8 cellular contexts compared by ENCODE assay signal in genomic region chrX:129540725-129541184, GRCh38.
A peak's percentile ranks its signal among the peaks of the same experiment; 100 is the strongest.
DNase-seq lines count a peak whose midpoint lies in the region; ATAC-seq and TF ChIP-seq lines count a peak whose summit lies in the region.

No MANE protein-coding gene starts in this region.

- peak overlapping the region; percentile 66 for H3K4me3 ChIP-seq in WI38 (ENCODE audit: low read depth, low read length)
- H3K4me3 ChIP-seq in foreskin fibroblast (ENCODE audit: low read depth in 1 of 2, low read length in 2 of 2), result peak overlapping the region; percentile 55 to 64

- ATAC-seq in HG03520 (IDR thresholded peaks at IDR 0.05; ENCODE audit: unreplicated experiment), result peak; percentile 28
- no peak for ATAC-seq in GM18520 (IDR thresholded peaks at IDR 0.05; ENCODE audit: unreplicated experiment)

- TF ChIP-seq CTCF in WI38 (IDR thresholded peaks at IDR 0.05; ENCODE audit: low read depth, low read length) (no peak), foreskin fibroblast (IDR thresholded peaks at IDR 0.05; ENCODE audit: low read depth, low read length) (no peak)

- peak; percentile 1 for DNase-seq in stimulated activated CD4-positive, alpha-beta T cell treated with anti-CD3 and anti-CD28 coated beads, Interleukin-12 subunit alpha, Interleukin-12 subunit beta, amount 100 ng/mL, for 4 hours
- DNase-seq in stimulated activated CD4-positive, alpha-beta T cell treated with anti-CD3 and anti-CD28 coated beads, Interleukin-4, amount 100 ng/mL, for 1 hour, result no peak
- DNase-seq in foreskin fibroblast (peak in 1 of 2 donors; percentile 16), pons (ENCODE audit: low spot score) (peak; percentile 17), hippocampal formation (lab: John Stamatoyannopoulos, UW) (no peak)

Comparison
In these comparisons a context has a peak if more than half of its experiments do, and no peak if none do; other contexts are left out.
1. DNase-seq: peak in stimulated activated CD4-positive, alpha-beta T cell treated with anti-CD3 and anti-CD28 coated beads, Interleukin-12 subunit alpha, Interleukin-12 subunit beta, amount 100 ng/mL, for 4 hours (single experiment) and pons (single experiment); none in stimulated activated CD4-positive, alpha-beta T cell treated with anti-CD3 and anti-CD28 coated beads, Interleukin-4, amount 100 ng/mL, for 1 hour (single experiment) and hippocampal formation (0 of 2).